1 cellular context compared by ENCODE assay signal in genomic region chr12:3872800-3873636, GRCh38.
TF ChIP-seq lines count a peak whose summit lies in the region.

Gene PARP11 (minus strand): TSS chr12:3873399. CDS start chr12:3873229, 170 bp downstream.

TF ChIP-seq in HepG2, 621 proteins besides CTCF, POLR2A, EP300 and RAD21 (continued from another document and continues in another):
- TF ChIP-seq TFDP1 (CRISPR knock-in tag; IDR thresholded peaks at IDR 0.05; ENCODE audit: borderline replicate concordance) (peak; percentile 67; the same call in 1 of the 2 replicates), ZFX (CRISPR knock-in tag; IDR thresholded peaks at IDR 0.05; ENCODE audit: low read depth) (peak; percentile 75), PBX3 (CRISPR knock-in tag; IDR thresholded peaks at IDR 0.05; ENCODE audit: borderline replicate concordance) (no peak), STAG1 (CRISPR knock-in tag; IDR thresholded peaks at IDR 0.05) (no peak), IRX3 (CRISPR knock-in tag; IDR thresholded peaks at IDR 0.05; ENCODE audit: borderline replicate concordance, low read depth) (no peak), SIX4 (CRISPR knock-in tag; IDR thresholded peaks at IDR 0.05) (no peak), ZNF501 (CRISPR knock-in tag; IDR thresholded peaks at IDR 0.05) (no peak), DNMT1 (CRISPR knock-in tag; IDR thresholded peaks at IDR 0.05) (no peak), RELA (CRISPR knock-in tag; IDR thresholded peaks at IDR 0.05) (no peak), ZNF460 (CRISPR knock-in tag; IDR thresholded peaks at IDR 0.05; ENCODE audit: borderline replicate concordance) (no peak), YEATS2 (CRISPR knock-in tag; IDR thresholded peaks at IDR 0.05; ENCODE audit: borderline replicate concordance) (peak; percentile 59; the same call in 1 of the 2 replicates), CENPBD1 (CRISPR knock-in tag; IDR thresholded peaks at IDR 0.05; ENCODE audit: borderline replicate concordance, low read depth) (no peak), SMAD1 (CRISPR knock-in tag; IDR thresholded peaks at IDR 0.05; ENCODE audit: borderline replicate concordance, low read depth) (no peak), ZNF552 (CRISPR knock-in tag; IDR thresholded peaks at IDR 0.05; ENCODE audit: borderline replicate concordance) (no peak), SAP130 (CRISPR knock-in tag; IDR thresholded peaks at IDR 0.05; ENCODE audit: low read depth) (peak; percentile 77), ZNF296 (CRISPR knock-in tag; conservative IDR thresholded peaks at IDR 0.05) (no peak), POLR2AphosphoS5 (IDR thresholded peaks at IDR 0.05; ENCODE audit: low read depth, low read length) (peak; percentile 78), ZSCAN5A (CRISPR knock-in tag; IDR thresholded peaks at IDR 0.05; ENCODE audit: borderline replicate concordance) (no peak), ZFYVE20 (CRISPR knock-in tag; IDR thresholded peaks at IDR 0.05; ENCODE audit: borderline replicate concordance, low read depth) (no peak), NFE2 (CRISPR knock-in tag; IDR thresholded peaks at IDR 0.05) (no peak), REPIN1 (CRISPR knock-in tag; IDR thresholded peaks at IDR 0.05; ENCODE audit: borderline replicate concordance, low read depth) (no peak), ZSCAN12 (CRISPR knock-in tag; IDR thresholded peaks at IDR 0.05) (no peak), ZFY (CRISPR knock-in tag; IDR thresholded peaks at IDR 0.05) (peak; percentile 75), GRHL1 (CRISPR knock-in tag; conservative IDR thresholded peaks at IDR 0.05) (no peak), NFATC3 (CRISPR knock-in tag; IDR thresholded peaks at IDR 0.05) (no peak), SRSF9 (IDR thresholded peaks at IDR 0.05; ENCODE audit: borderline replicate concordance, insufficient read depth, low read depth, low read length, poor library complexity, severe bottlenecking) (no peak), ZNF678 (CRISPR knock-in tag; IDR thresholded peaks at IDR 0.05) (no peak), DRAP1 (CRISPR knock-in tag; IDR thresholded peaks at IDR 0.05) (peak; percentile 98), TGIF2 (CRISPR knock-in tag; IDR thresholded peaks at IDR 0.05) (no peak), BRD4 (CRISPR knock-in tag; IDR thresholded peaks at IDR 0.05) (no peak), MTF2 (CRISPR knock-in tag; IDR thresholded peaks at IDR 0.05; ENCODE audit: borderline replicate concordance) (peak; percentile 69; the same call in 1 of the 2 replicates), ZNF577 (CRISPR knock-in tag; IDR thresholded peaks at IDR 0.05; ENCODE audit: borderline replicate concordance, low read depth) (no peak), ZNF142 (CRISPR knock-in tag; IDR thresholded peaks at IDR 0.05) (0 out of 2 replicates have a peak, but pooled peaks have one; percentile 23), ZNF496 (CRISPR knock-in tag; IDR thresholded peaks at IDR 0.05; ENCODE audit: insufficient replicate concordance) (no peak), ZBTB44 (CRISPR knock-in tag; IDR thresholded peaks at IDR 0.05) (0 out of 2 replicates have a peak, but pooled peaks have one; percentile 14), ZNF770 (CRISPR knock-in tag; IDR thresholded peaks at IDR 0.05) (no peak), KDM5B (CRISPR knock-in tag; IDR thresholded peaks at IDR 0.05; ENCODE audit: borderline replicate concordance) (no peak), ZSCAN25 (CRISPR knock-in tag; IDR thresholded peaks at IDR 0.05) (no peak), ZNF281 (CRISPR knock-in tag; IDR thresholded peaks at IDR 0.05; ENCODE audit: borderline replicate concordance) (no peak), ZNF225 (CRISPR knock-in tag; IDR thresholded peaks at IDR 0.05) (no peak), ZKSCAN1 (IDR thresholded peaks at IDR 0.05; ENCODE audit: low read length) (no peak), ATF7 (IDR thresholded peaks at IDR 0.05) (no peak), ATF7 (CRISPR knock-in tag; IDR thresholded peaks at IDR 0.05) (no peak), MED13 (CRISPR knock-in tag; IDR thresholded peaks at IDR 0.05) (no peak), CCDC6 (CRISPR knock-in tag; IDR thresholded peaks at IDR 0.05) (no peak), DR1 (CRISPR knock-in tag; IDR thresholded peaks at IDR 0.05) (peak; percentile 75), HOXD1 (CRISPR knock-in tag; IDR thresholded peaks at IDR 0.05) (0 out of 2 replicates have a peak, but pooled peaks have one; percentile 31)
